Comparison of ENCODE assay signal across 8 cellular contexts in the genomic region with DNA sequence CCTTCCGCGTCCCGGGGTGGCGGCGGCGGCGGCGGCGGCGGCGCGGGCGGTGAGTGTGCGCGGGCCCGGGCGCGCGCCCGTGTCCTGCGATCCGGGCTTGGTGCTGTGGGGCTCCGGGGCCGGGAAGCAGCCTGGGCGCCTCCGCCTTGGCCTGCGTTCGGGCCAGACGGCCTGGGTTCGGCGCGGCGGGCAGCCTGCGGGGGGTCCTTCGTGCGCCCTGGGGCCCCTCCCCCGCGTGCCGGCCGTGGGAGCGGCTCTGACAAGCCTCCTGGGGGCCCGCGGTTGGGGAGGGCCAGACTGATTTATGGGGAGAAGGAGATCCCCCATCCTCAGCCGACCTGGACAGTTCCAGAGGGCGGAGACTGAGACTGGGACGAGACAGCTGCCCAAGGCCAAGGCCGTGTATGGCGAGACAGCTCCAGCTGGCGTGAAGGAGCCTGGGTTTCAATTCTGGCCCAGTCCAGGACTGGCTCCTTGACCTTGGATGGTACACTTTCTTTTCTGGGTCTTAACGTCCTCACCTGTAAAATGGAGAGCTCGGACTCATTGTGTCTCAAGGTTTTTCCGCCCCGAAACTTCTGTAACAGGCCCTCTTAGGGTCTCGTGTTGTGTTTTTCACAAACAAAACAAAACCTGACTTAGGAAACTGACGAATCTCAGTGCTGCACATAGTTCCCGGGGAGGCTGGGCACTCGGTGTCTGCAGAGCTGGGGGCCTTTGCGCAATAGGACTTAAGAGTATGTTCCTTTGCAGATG. TPM values are rescaled to one million over a fixed set of nuclear protein-coding genes. Genes with fewer than 3 reads are reported as not detected.
A peak's percentile ranks its signal among the peaks of the same experiment; 100 is the strongest.
DNase-seq lines count a peak whose midpoint lies in the region; ATAC-seq and TF ChIP-seq lines count a peak whose summit lies in the region.

No MANE protein-coding gene starts in this region.

- H3K27ac Mint-ChIP-seq in natural killer cell, result peak overlapping the region; percentile 74 to 88

- H3K36me3 Mint-ChIP-seq in activated T-cell treated with anti-CD3 and anti-CD28 coated beads, Interleukin-2, amount 50 U/mL, for 4 hours (ENCODE audit: insufficient read depth), result peaks cover 6% of the 10 kb centered on the region
- H3K36me3 Mint-ChIP-seq in natural killer cell, result no peaks in the 10 kb centered on the region

- DNase-seq in AG08396 (ENCODE audit: low spot score), result peak; percentile 83
- peak; percentile 9 to 67 for DNase-seq in NCI-H526 (lab: John Stamatoyannopoulos, UW)
- DNase-seq in activated T-cell treated with anti-CD3 and anti-CD28 coated beads, Interleukin-2, amount 50 U/mL, for 4 hours, result peak; percentile 48
- peak; percentile 65 for DNase-seq in fibroblast of peridontal ligament (ENCODE audit: extremely low read depth)
- DNase-seq in natural killer cell, result no peak
- peak; percentile 86 for DNase-seq in upper lobe of right lung

- peaks cover 32% of the 10 kb centered on the region for H3K4me1 ChIP-seq in upper lobe of right lung

- TF ChIP-seq CTCF in natural killer cell (IDR thresholded peaks at IDR 0.05) (no peak), upper lobe of right lung (IDR thresholded peaks at IDR 0.05) (no peak)

- peaks cover 51% of the 10 kb centered on the region for H3K4me1 Mint-ChIP-seq in activated T-cell treated with anti-CD3 and anti-CD28 coated beads, Interleukin-2, amount 50 U/mL, for 4 hours (ENCODE audit: low read depth)
- H3K4me1 Mint-ChIP-seq in natural killer cell, result peaks cover 21 to 29% of the 10 kb centered on the region in 2 donors

- peak overlapping the region; percentile 87 for H3K4me3 Mint-ChIP-seq in activated T-cell treated with anti-CD3 and anti-CD28 coated beads, Interleukin-2, amount 50 U/mL, for 4 hours
- H3K4me3 Mint-ChIP-seq in natural killer cell, result peak overlapping the region; percentile 90

- no peaks in the 10 kb centered on the region for H3K27me3 ChIP-seq in upper lobe of right lung

- ATAC-seq in GM18517 (IDR thresholded peaks at IDR 0.05; ENCODE audit: unreplicated experiment) (peak; percentile 44), HG03025 (IDR thresholded peaks at IDR 0.05; ENCODE audit: low FRiP score, unreplicated experiment) (peak; percentile 33), natural killer cell (peak; percentile 74 to 80 (median 75)), upper lobe of right lung (peak; percentile 85)
- peak; percentile 72 to 74 for ATAC-seq in activated T-cell treated with anti-CD3 and anti-CD28 coated beads, Interleukin-2, amount 50 U/mL, for 4 hours

- no peaks in the 10 kb centered on the region for H3K36me3 ChIP-seq in upper lobe of right lung

- peak overlapping the region; percentile 77 for H3K4me3 ChIP-seq in upper lobe of right lung

- intact Hi-C loops in natural killer cell (cut with micrococcal nuclease), result loop anchor here (2.0 kb wide), 1 partner anchor 25 kb away; a partner anchor contains a TSS
- intact Hi-C loops in upper lobe of right lung (cut with DNase I), result no loop called here

- H3K9me3 ChIP-seq in upper lobe of right lung, result no peaks in the 10 kb centered on the region

- peak overlapping the region; percentile 94 for H3K27ac ChIP-seq in upper lobe of right lung

- H3K9me3 Mint-ChIP-seq in activated T-cell treated with anti-CD3 and anti-CD28 coated beads, Interleukin-2, amount 50 U/mL, for 4 hours, result no peaks in the 10 kb centered on the region
- no peaks in the 10 kb centered on the region for H3K9me3 Mint-ChIP-seq in natural killer cell

- H3K27me3 Mint-ChIP-seq in activated T-cell treated with anti-CD3 and anti-CD28 coated beads, Interleukin-2, amount 50 U/mL, for 4 hours (ENCODE audit: low read depth), result no peaks in the 10 kb centered on the region
- no peaks in the 10 kb centered on the region for H3K27me3 Mint-ChIP-seq in natural killer cell (ENCODE audit: low read depth in 2 of 2)

RNA-seq across cellular contexts. Expression of a gene that starts 0.6 kb away (rescaled TPM):
- 10 to 100 TPM; 21.6 to 28.4 (median 22.8) TPM for total RNA-seq in activated T-cell treated with anti-CD3 and anti-CD28 coated beads, Interleukin-2, amount 50 U/mL, for 4 hours
- 10 to 100 TPM; 10.4 to 14.9 (median 11.5) TPM for total RNA-seq in natural killer cell
- total RNA-seq in upper lobe of right lung, result 18.4 TPM

RNA-seq across cellular contexts. Expression of a gene that starts 24.1 kb away (rescaled TPM):
- total RNA-seq in activated T-cell treated with anti-CD3 and anti-CD28 coated beads, Interleukin-2, amount 50 U/mL, for 4 hours, result 10 to 100 TPM; 45.2 to 51.0 (median 50.3) TPM
- 100 to 1,000 TPM in 1 of 3 donors, 10 to 100 TPM in 2; 83.8 to 101 (median 93.5) TPM for total RNA-seq in natural killer cell
- 112 TPM for total RNA-seq in upper lobe of right lung

RNA-seq across cellular contexts. Expression of a gene that starts 45.9 kb away (rescaled TPM):
- not detected for total RNA-seq in activated T-cell treated with anti-CD3 and anti-CD28 coated beads, Interleukin-2, amount 50 U/mL, for 4 hours
- total RNA-seq in natural killer cell (not detected), upper lobe of right lung (not detected)

Comparison
In these comparisons a context has a peak if more than half of its experiments do, and no peak if none do; other contexts are left out.
1. ATAC-seq: peak in every context shown above with its lines; median percentile 85 in upper lobe of right lung; 75 in natural killer cell; 73 in activated T-cell treated with anti-CD3 and anti-CD28 coated beads, Interleukin-2, amount 50 U/mL, for 4 hours; 44 in GM18517; 33 in HG03025.